18 cellular contexts compared by ENCODE assay signal in the genomic region with DNA sequence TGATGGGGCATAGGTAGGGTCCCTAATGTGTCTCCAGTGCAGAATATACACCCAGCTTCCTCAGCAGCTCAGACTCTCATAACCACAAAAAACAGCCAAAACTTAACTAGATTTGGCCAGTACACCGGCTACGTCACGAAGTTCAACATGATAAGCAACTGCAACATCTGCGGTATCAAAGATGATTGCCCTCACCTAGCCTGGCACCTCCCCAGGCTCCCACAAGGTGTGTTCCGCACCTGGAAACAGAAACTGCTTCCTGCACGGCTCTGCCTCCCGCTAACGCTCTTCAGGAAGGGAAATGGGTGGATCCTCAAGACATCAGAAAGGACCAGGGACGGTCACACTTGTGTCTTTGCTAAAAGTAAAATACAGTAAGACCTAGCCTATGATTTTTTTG.
"Had no signal": no experiment of that assay in that cellular context is flagged by ENCODE, and none has a peak within 500 bp of the region (broad histone marks: within the 10 kb centered on the region; RNA-seq: fewer than 3 reads in every experiment).

No MANE protein-coding gene starts in this region.

- H3K27me3 ChIP-seq: gastroesophageal sphincter, ovary, sigmoid colon had no signal

- H3K27ac ChIP-seq: gastroesophageal sphincter, ovary, sigmoid colon, thoracic aorta had no signal

- H3K4me1 ChIP-seq: sigmoid colon had no signal

- DNase-seq: activated B cell treated with CpG ODN at 0.5 μM for 24 hours; activated CD4-positive, alpha-beta T cell treated with anti-CD3 and anti-CD28 coated beads for 48 hours; activated CD8-positive, alpha-beta memory T cell treated with anti-CD3 and anti-CD28 coated beads, Interleukin-2, amount 50 U/mL, for 48 hours; activated CD8-positive, alpha-beta T cell treated with anti-CD3 and anti-CD28 coated beads, Interleukin-2, amount 10 ng/mL, durations not matched to agents 7 days and 5 days; activated naive CD8-positive, alpha-beta T cell treated with anti-CD3 and anti-CD28 coated beads for 36 hours; amygdala; cerebellar nuclear complex; effector memory CD8-positive, alpha-beta T cell; left cardiac atrium; midbrain; ovary; sigmoid colon; stimulated activated CD4-positive, alpha-beta T cell treated with anti-CD3 and anti-CD28 coated beads, Interleukin-1b, Interleukin-23, amount 100 ng/mL, for 48 hours had no signal

- H3K4me3 ChIP-seq: gastroesophageal sphincter, lung, ovary, sigmoid colon, thoracic aorta had no signal

- H3K9me3 ChIP-seq: gastroesophageal sphincter, ovary, sigmoid colon, thoracic aorta had no signal

- H3K36me3 ChIP-seq: ovary had no signal

- ATAC-seq: activated CD8-positive, alpha-beta T cell treated with anti-CD3 and anti-CD28 coated beads, Interleukin-2, amount 10 ng/mL, durations not matched to agents 7 days and 5 days; effector memory CD8-positive, alpha-beta T cell; gastroesophageal sphincter; left cardiac atrium had no signal

- FAIRE-seq: TTC549, urothelium cell line had no signal
